Comparison of ENCODE assay signal across 26 cellular contexts in the genomic region with DNA sequence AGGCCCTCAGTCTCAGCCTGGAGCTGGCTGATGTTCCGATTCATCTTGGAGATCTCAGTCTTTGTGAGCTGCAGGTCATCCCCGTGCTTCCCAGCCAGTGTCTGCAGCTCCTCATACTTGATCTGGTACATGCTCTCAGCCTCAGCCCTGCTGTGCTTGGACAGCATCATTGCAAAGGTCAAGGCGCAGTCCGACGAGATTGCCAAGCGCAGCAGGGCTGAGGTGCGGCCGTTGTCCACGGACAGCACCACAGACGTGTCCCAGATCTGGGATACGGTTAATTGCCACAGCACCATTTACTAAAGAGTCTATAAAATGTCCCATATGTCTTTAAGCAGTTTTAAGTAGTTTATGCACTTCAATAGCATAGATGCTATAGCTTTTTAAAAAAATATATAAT.
"Had no signal": no experiment of that assay in that cellular context is flagged by ENCODE, and none has a peak within 500 bp of the region (broad histone marks: within the 10 kb centered on the region; RNA-seq: fewer than 3 reads in every experiment).

No MANE protein-coding gene starts in this region.

- H3K4me1 ChIP-seq: parathyroid adenoma, psoas muscle, stomach, thyroid gland, upper lobe of left lung, vagina had no signal

- H3K27ac ChIP-seq: ovary, parathyroid adenoma, psoas muscle, sigmoid colon, stomach, thoracic aorta, thyroid gland, tibial nerve, upper lobe of left lung, vagina had no signal

- DNase-seq: naive thymus-derived CD4-positive, alpha-beta T cell; natural killer cell; occipital lobe; ovary; psoas muscle; right cardiac atrium; sigmoid colon; small intestine; stimulated activated CD4-positive, alpha-beta T cell treated with anti-CD3 and anti-CD28 coated beads, Interleukin-15, amount 100 ng/mL, for 24 hours; stimulated activated CD4-positive, alpha-beta T cell treated with anti-CD3 and anti-CD28 coated beads, Interleukin-2, amount 100 ng/mL, for 24 hours; stimulated activated CD4-positive, alpha-beta T cell treated with anti-CD3 and anti-CD28 coated beads, Interleukin-4, amount 100 ng/mL, for 1 hour; stimulated activated CD4-positive, alpha-beta T cell treated with anti-CD3 and anti-CD28 coated beads, Interleukin-4, amount 100 ng/mL, for 4 hours; stimulated activated CD8-positive, alpha-beta memory T cell treated with anti-CD3 and anti-CD28 coated beads, Interleukin-4, amount 100 ng/mL, for 48 hours; stimulated activated naive CD4-positive, alpha-beta T cell; stomach; thyroid gland had no signal

- H3K27ac Mint-ChIP-seq: naive thymus-derived CD4-positive, alpha-beta T cell; natural killer cell; nephron; progenitor cell of endocrine pancreas; stimulated activated memory B cell treated with anti-CD40 and anti-IgM and Interleukin-4, amounts not matched to agents 10 μg/mL and 1 μg/mL and 100 μg/mL, for 72 hours; stimulated activated naive CD8-positive, alpha-beta T cell treated with anti-CD3 and anti-CD28 coated beads, Interleukin-15, Interleukin-2, amounts not matched to agents 100 ng/mL and 50 ng/mL, for 24 hours had no signal

- H3K79me2 ChIP-seq: parathyroid adenoma had no signal

- H3K9me3 ChIP-seq: ovary, psoas muscle, sigmoid colon, stomach, thoracic aorta, thyroid gland, tibial nerve, upper lobe of left lung, vagina had no signal

- ATAC-seq: naive thymus-derived CD4-positive, alpha-beta T cell; natural killer cell; psoas muscle; right cardiac atrium; stimulated activated memory B cell treated with anti-CD40 and anti-IgM and Interleukin-4, amounts not matched to agents 10 μg/mL and 1 μg/mL and 100 μg/mL, for 72 hours had no signal

- H3K36me3 ChIP-seq: ovary, sigmoid colon, stomach, thoracic aorta, thyroid gland, tibial nerve, upper lobe of left lung, vagina had no signal

- H3K4me3 Mint-ChIP-seq: naive thymus-derived CD4-positive, alpha-beta T cell; natural killer cell; nephron; stimulated activated memory B cell treated with anti-CD40 and anti-IgM and Interleukin-4, amounts not matched to agents 10 μg/mL and 1 μg/mL and 100 μg/mL, for 72 hours; stimulated activated naive CD8-positive, alpha-beta T cell treated with anti-CD3 and anti-CD28 coated beads, Interleukin-15, Interleukin-2, amounts not matched to agents 100 ng/mL and 50 ng/mL, for 24 hours had no signal

- H3K4me1 Mint-ChIP-seq: naive thymus-derived CD4-positive, alpha-beta T cell; natural killer cell; stimulated activated memory B cell treated with anti-CD40 and anti-IgM and Interleukin-4, amounts not matched to agents 10 μg/mL and 1 μg/mL and 100 μg/mL, for 72 hours had no signal

- FAIRE-seq: small intestine, urothelium cell line had no signal

- H3K4me3 ChIP-seq: ovary, psoas muscle, sigmoid colon, stomach, thoracic aorta, thyroid gland, tibial nerve, upper lobe of left lung, vagina had no signal

- H3K9ac ChIP-seq: parathyroid adenoma had no signal

- H3K36me3 Mint-ChIP-seq: naive thymus-derived CD4-positive, alpha-beta T cell; stimulated activated memory B cell treated with anti-CD40 and anti-IgM and Interleukin-4, amounts not matched to agents 10 μg/mL and 1 μg/mL and 100 μg/mL, for 72 hours had no signal

- H2AFZ ChIP-seq: parathyroid adenoma had no signal

- H3K27me3 Mint-ChIP-seq: naive thymus-derived CD4-positive, alpha-beta T cell; progenitor cell of endocrine pancreas; stimulated activated memory B cell treated with anti-CD40 and anti-IgM and Interleukin-4, amounts not matched to agents 10 μg/mL and 1 μg/mL and 100 μg/mL, for 72 hours; stimulated activated naive CD8-positive, alpha-beta T cell treated with anti-CD3 and anti-CD28 coated beads, Interleukin-15, Interleukin-2, amounts not matched to agents 100 ng/mL and 50 ng/mL, for 24 hours had no signal

- H3K27me3 ChIP-seq: ovary, sigmoid colon, stomach, thyroid gland, tibial nerve, upper lobe of left lung, vagina had no signal
